ENCODE assay signal across 12 cellular contexts in the genomic region with DNA sequence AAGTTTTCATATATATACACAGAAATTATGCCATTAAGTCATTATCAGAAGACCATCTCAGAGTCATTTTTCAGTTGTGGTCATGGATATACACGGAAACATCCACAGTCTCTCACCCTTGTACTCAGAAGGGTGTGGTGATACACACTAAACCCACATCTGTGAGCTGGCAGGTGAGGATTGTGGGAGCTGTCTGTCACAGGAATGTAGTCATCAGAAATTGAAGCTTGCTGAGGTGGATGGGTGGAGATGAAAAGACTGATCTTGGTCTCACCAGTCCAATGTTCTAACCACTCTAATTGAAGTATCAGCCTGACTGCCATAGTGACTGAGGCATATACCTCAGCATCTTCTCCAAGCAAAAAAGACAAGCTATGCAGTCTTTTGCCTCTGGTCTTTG.
DNase-seq lines count a peak whose midpoint lies in the region; ATAC-seq and TF ChIP-seq lines count a peak whose summit lies in the region.
"Had no signal": no experiment of that assay in that cellular context is flagged by ENCODE, and none has a peak within 500 bp of the region (broad histone marks: within the 10 kb centered on the region; RNA-seq: fewer than 3 reads in every experiment).

No MANE protein-coding gene starts in this region.

- H3K9me3 Mint-ChIP-seq in CD4-positive, alpha-beta T cell = no peaks in the 10 kb centered on the region
- H3K9me3 Mint-ChIP-seq in T-cell = peaks cover 0 to 5% (median 0%) of the 10 kb centered on the region in 3 donors
- no peaks in the 10 kb centered on the region for H3K9me3 Mint-ChIP-seq in nephron
- no peaks in the 10 kb centered on the region for H3K9me3 Mint-ChIP-seq in progenitor cell of endocrine pancreas (ENCODE audit: low read depth)

- no peak overlapping the region for H3K4me3 ChIP-seq in left lung
- H3K4me3 ChIP-seq: cardiac muscle cell, left ventricle myocardium inferior had no signal

- no peaks in the 10 kb centered on the region for H3K27me3 ChIP-seq in CD4-positive, alpha-beta T cell (ENCODE audit: control insufficient read depth, insufficient read depth, low read length)
- no peaks in the 10 kb centered on the region for H3K27me3 ChIP-seq in left lung
- H3K27me3 ChIP-seq: cardiac muscle cell had no signal

- peaks cover 46% of the 10 kb centered on the region for H3K36me3 Mint-ChIP-seq in CD4-positive, alpha-beta T cell (ENCODE audit: low read depth)
- H3K36me3 Mint-ChIP-seq in T-cell = peaks cover 42% of the 10 kb centered on the region
- peaks cover 10% of the 10 kb centered on the region for H3K36me3 Mint-ChIP-seq in nephron (ENCODE audit: low read depth)
- peaks cover 8% of the 10 kb centered on the region for H3K36me3 Mint-ChIP-seq in progenitor cell of endocrine pancreas (ENCODE audit: insufficient read depth)

- H3K27me3 Mint-ChIP-seq in CD4-positive, alpha-beta T cell = no peaks in the 10 kb centered on the region
- H3K27me3 Mint-ChIP-seq in T-cell = no peaks in the 10 kb centered on the region
- no peaks in the 10 kb centered on the region for H3K27me3 Mint-ChIP-seq in nephron (ENCODE audit: low read depth)
- H3K27me3 Mint-ChIP-seq in progenitor cell of endocrine pancreas = no peaks in the 10 kb centered on the region

- peak in 5 of 10 experiments; percentile 2 to 28 (median 5) for DNase-seq in CD4-positive, alpha-beta T cell
- DNase-seq in T-cell (peak in 9 of 34 experiments; percentile 1 to 15 (median 6)), progenitor cell of endocrine pancreas (ENCODE audit: low spot score, unreplicated experiment) (no peak), HuH-7.5 (ENCODE audit: low spot score) (no peak), left lung (no peak)
- peak; percentile 9 for DNase-seq in activated gamma-delta T cell treated with anti-CD3 and anti-CD28 coated beads, Interleukin-2, amount 50 U/mL, for 16 hours (ENCODE audit: low read depth)
- DNase-seq: left ventricle myocardium inferior, NCI-H187, posterior cingulate gyrus had no signal

- no peak overlapping the region for H3K4me3 Mint-ChIP-seq in CD4-positive, alpha-beta T cell
- H3K4me3 Mint-ChIP-seq in T-cell (no peak overlapping the region), nephron (no peak overlapping the region), progenitor cell of endocrine pancreas (ENCODE audit: low read depth) (no peak overlapping the region)

- H3K27ac Mint-ChIP-seq in CD4-positive, alpha-beta T cell = peak overlapping the region; percentile 12
- peak overlapping the region; percentile 1 to 58 for H3K27ac Mint-ChIP-seq in T-cell
- H3K27ac Mint-ChIP-seq in nephron = peak overlapping the region; percentile 41 to 64 (median 63)
- H3K27ac Mint-ChIP-seq in progenitor cell of endocrine pancreas = no peak overlapping the region

- peaks cover 34% of the 10 kb centered on the region for H3K4me1 Mint-ChIP-seq in CD4-positive, alpha-beta T cell (ENCODE audit: low read depth)
- H3K4me1 Mint-ChIP-seq in T-cell = peaks cover 24 to 33% (median 33%) of the 10 kb centered on the region in 3 donors
- peaks cover 44% of the 10 kb centered on the region for H3K4me1 Mint-ChIP-seq in nephron
- no peaks in the 10 kb centered on the region for H3K4me1 Mint-ChIP-seq in progenitor cell of endocrine pancreas (ENCODE audit: low read depth)

- H3K9me3 ChIP-seq in CD4-positive, alpha-beta T cell (ENCODE audit: control insufficient read depth, low read length) = no peaks in the 10 kb centered on the region
- no peaks in the 10 kb centered on the region for H3K9me3 ChIP-seq in left lung
- H3K9me3 ChIP-seq: left ventricle myocardium inferior had no signal

- CTCF ChIA-PET in CD4-positive, alpha-beta T cell (lab: Charles Lee) = no interaction called here
- CTCF ChIA-PET in T-cell (lab: Charles Lee) = no interaction called here

- POLR2A ChIA-PET in CD4-positive, alpha-beta T cell (lab: Charles Lee) = no interaction called here
- POLR2A ChIA-PET in T-cell (lab: Charles Lee) = interaction anchor here in 1 of 2 donors (0.6 kb wide), 1 partner anchor 259 kb away, joined by 3 read pairs; the partner anchor contains the start of gene C18orf32

- peak; percentile 90 for ATAC-seq in CD4-positive, alpha-beta T cell (ENCODE audit: poor library complexity)
- ATAC-seq in T-cell (replicated peaks in 1 of 4) (peak; percentile 77 to 92 (median 84)), left lung (no peak), HG02678 (IDR thresholded peaks at IDR 0.05; ENCODE audit: unreplicated experiment) (no peak)

- H3K36me3 ChIP-seq in left lung = no peaks in the 10 kb centered on the region
- H3K36me3 ChIP-seq: cardiac muscle cell, left ventricle myocardium inferior had no signal

- no peak overlapping the region for H3K27ac ChIP-seq in CD4-positive, alpha-beta T cell (ENCODE audit: low read depth, low read length)
- H3K27ac ChIP-seq in left lung = no peak overlapping the region
- H3K27ac ChIP-seq: cardiac muscle cell, left ventricle myocardium inferior had no signal

- intact Hi-C loops in CD4-positive, alpha-beta T cell (cut with DNase I, micrococcal nuclease) = no loop called here
- intact Hi-C loops in left lung (cut with DNase I) = no loop called here

- no peak for TF ChIP-seq CTCF in CD4-positive, alpha-beta T cell (IDR thresholded peaks at IDR 0.05)
- no peak for TF ChIP-seq CTCF in nephron (IDR thresholded peaks at IDR 0.05; ENCODE audit: unreplicated experiment in 3 of 3)
- no peak for TF ChIP-seq CTCF in progenitor cell of endocrine pancreas (IDR thresholded peaks at IDR 0.05; ENCODE audit: unreplicated experiment)
- no peak for TF ChIP-seq CTCF in left lung (IDR thresholded peaks at IDR 0.05)

- peaks cover 0 to 13% of the 10 kb centered on the region in 2 donors for H3K4me1 ChIP-seq in left lung

Comparison
In these comparisons a context has a peak if more than half of its experiments do, and no peak if none do; other contexts are left out.
1. ATAC-seq: peak in CD4-positive, alpha-beta T cell (single experiment) and T-cell (4 of 4); none in left lung (single experiment) and HG02678 (single experiment).